ENCODE assay signal across 11 cellular contexts in the genomic region with DNA sequence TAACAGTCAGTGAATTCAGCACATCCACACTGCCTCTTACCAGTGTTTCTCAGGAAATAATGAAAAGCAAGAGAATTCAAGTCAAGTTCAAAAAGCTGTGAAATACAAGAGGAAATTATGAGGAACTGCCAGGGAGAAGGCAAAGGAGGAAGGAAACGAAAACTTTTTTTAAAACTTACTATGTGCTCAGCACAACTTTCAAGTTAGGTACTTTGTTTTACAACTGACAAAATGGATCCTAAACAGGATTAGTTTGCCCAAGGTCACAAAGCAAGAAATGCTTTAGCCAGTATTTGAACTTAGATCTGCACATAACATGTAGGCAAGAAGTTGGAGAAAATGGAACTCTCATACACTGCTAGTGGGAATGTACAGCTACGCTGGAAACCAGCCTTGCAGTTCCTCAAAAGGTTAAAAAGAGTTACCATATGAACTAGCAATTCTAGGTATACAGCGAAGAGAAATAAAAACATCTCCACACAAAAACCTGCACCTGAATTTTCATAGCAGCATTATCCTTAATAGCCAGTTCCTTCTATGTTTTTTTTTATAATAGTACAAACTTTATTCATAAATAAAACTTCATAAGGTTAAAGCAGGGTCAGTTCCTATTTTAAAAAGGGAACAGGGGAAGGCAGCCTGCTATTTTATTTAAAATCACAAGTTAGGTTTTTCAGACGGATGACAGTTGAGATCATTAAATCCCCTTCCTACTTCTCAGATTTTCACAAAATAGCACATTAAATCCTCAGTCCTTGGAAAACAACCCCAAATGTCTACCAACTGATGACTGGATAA. TPM values are rescaled to one million over a fixed set of nuclear protein-coding genes. Genes with fewer than 3 reads are reported as not detected.
DNase-seq lines count a peak whose midpoint lies in the region; ATAC-seq and TF ChIP-seq lines count a peak whose summit lies in the region.
"Had no signal": no experiment of that assay in that cellular context is flagged by ENCODE, and none has a peak within 500 bp of the region (broad histone marks: within the 10 kb centered on the region; RNA-seq: fewer than 3 reads in every experiment).

No MANE protein-coding gene starts in this region.

- CTCF ChIA-PET in activated CD8-positive, alpha-beta memory T cell treated with anti-CD3 and anti-CD28 coated beads, Interleukin-2, amount 10 ng/mL, durations not matched to agents 7 days and 5 days (lab: Charles Lee) = interaction anchor here (0.6 to 1.5 kb wide), 4 partner anchors 14 to 101 kb away, joined by 3 to 4 read pairs (median 4); no protein-coding TSS in a partner anchor
- CTCF ChIA-PET in MCF 10A (lab: Yijun Ruan, JAX) = interaction anchor here (0.7 to 1.7 kb wide), 3 partner anchors 18 to 80 kb away, joined by 3 to 6 read pairs (median 3); no protein-coding TSS in a partner anchor

- peaks cover 58% of the 10 kb centered on the region for H3K36me3 Mint-ChIP-seq in activated CD8-positive, alpha-beta memory T cell treated with anti-CD3 and anti-CD28 coated beads, Interleukin-2, amount 10 ng/mL, durations not matched to agents 7 days and 5 days
- peaks cover 84% of the 10 kb centered on the region for H3K36me3 Mint-ChIP-seq in MCF 10A (ENCODE audit: insufficient read depth, unreplicated experiment)

- H3K36me3 ChIP-seq in smooth muscle cell (ENCODE audit: low read depth) = peaks cover 7% of the 10 kb centered on the region

- H3K79me2 ChIP-seq in smooth muscle cell (ENCODE audit: low read depth) = peaks cover 100% of the 10 kb centered on the region

- H2AFZ ChIP-seq in smooth muscle cell (ENCODE audit: low read depth) = no peak overlapping the region

- BruUV-seq in MCF 10A (replicated peaks; lab: Mats Ljungman, UMichigan) = no TSS peak

- H3K27me3 Mint-ChIP-seq in activated CD8-positive, alpha-beta memory T cell treated with anti-CD3 and anti-CD28 coated beads, Interleukin-2, amount 10 ng/mL, durations not matched to agents 7 days and 5 days = no peaks in the 10 kb centered on the region
- H3K27me3 Mint-ChIP-seq in MCF 10A (ENCODE audit: insufficient read depth, unreplicated experiment) = no peaks in the 10 kb centered on the region

- 94% methylated on average over 4 of the region's 4 CpGs for WGBS in smooth muscle cell (ENCODE audit: low lambda C conversion rate)

- H3K9me3 Mint-ChIP-seq in activated CD8-positive, alpha-beta memory T cell treated with anti-CD3 and anti-CD28 coated beads, Interleukin-2, amount 10 ng/mL, durations not matched to agents 7 days and 5 days (ENCODE audit: low read depth) = no peaks in the 10 kb centered on the region
- H3K9me3 Mint-ChIP-seq in MCF 10A (ENCODE audit: unreplicated experiment) = no peaks in the 10 kb centered on the region

- no peaks in the 10 kb centered on the region for H3K27me3 ChIP-seq in smooth muscle cell (ENCODE audit: low read depth)
- H3K27me3 ChIP-seq: vagina had no signal

- intact Hi-C loops in MCF 10A (cut with micrococcal nuclease) = no loop called here

- DNase-seq in activated CD8-positive, alpha-beta memory T cell treated with anti-CD3 and anti-CD28 coated beads, Interleukin-2, amount 10 ng/mL, durations not matched to agents 7 days and 5 days = no peak
- no peak for DNase-seq in activated CD8-positive, alpha-beta memory T cell treated with anti-CD3 and anti-CD28 coated beads, Interleukin-2, amount 50 U/mL, for 4 hours
- peak; percentile 1 for DNase-seq in SIG-M5 (lab: John Stamatoyannopoulos, UW)
- peak; percentile 13 for DNase-seq in dermis blood vessel endothelial cell
- DNase-seq in smooth muscle cell (lab: John Stamatoyannopoulos, UW; ENCODE audit: unreplicated experiment) = no peak
- no peak for DNase-seq in GM19240 (ENCODE audit: insufficient read length, low spot score)
- DNase-seq in GM20000 (ENCODE audit: low spot score) = no peak
- DNase-seq in MCF 10A (ENCODE audit: unreplicated experiment) = no peak
- DNase-seq: NCI-H526; stimulated activated CD4-positive, alpha-beta T cell treated with anti-CD3 and anti-CD28 coated beads, Interleukin-4, amount 100 ng/mL, for 1 hour had no signal

- H3K4me3 ChIP-seq in smooth muscle cell = no peak overlapping the region
- H3K4me3 ChIP-seq: vagina had no signal

- peaks cover 13% of the 10 kb centered on the region for H3F3A ChIP-seq in smooth muscle cell (ENCODE audit: low read depth)

- H3K4me2 ChIP-seq in smooth muscle cell = no peak overlapping the region

- no peak overlapping the region for H3K9ac ChIP-seq in smooth muscle cell (ENCODE audit: low read depth)

- no peaks in the 10 kb centered on the region for H3K9me3 ChIP-seq in smooth muscle cell (replicated peaks; ENCODE audit: low read depth)
- H3K9me3 ChIP-seq: vagina had no signal

- no peak for ATAC-seq in activated CD8-positive, alpha-beta memory T cell treated with anti-CD3 and anti-CD28 coated beads, Interleukin-2, amount 10 ng/mL, durations not matched to agents 7 days and 5 days

- H3K27ac ChIP-seq in smooth muscle cell (ENCODE audit: low read depth) = peak overlapping the region; percentile 2
- H3K27ac ChIP-seq: vagina had no signal

- TF ChIP-seq CTCF in smooth muscle cell (IDR thresholded peaks at IDR 0.05; ENCODE audit: borderline replicate concordance, insufficient read depth, poor library complexity, severe bottlenecking) = no peak
- no peak for TF ChIP-seq CTCF in GM20000 (IDR thresholded peaks at IDR 0.05; ENCODE audit: extremely low read depth, missing control alignments)
- TF ChIP-seq CTCF in MCF 10A (IDR thresholded peaks at IDR 0.05; ENCODE audit: unreplicated experiment) = no peak

- H4K20me1 ChIP-seq in smooth muscle cell (ENCODE audit: low read depth) = peaks cover 100% of the 10 kb centered on the region

- peak overlapping the region; percentile 58 for H3K27ac Mint-ChIP-seq in activated CD8-positive, alpha-beta memory T cell treated with anti-CD3 and anti-CD28 coated beads, Interleukin-2, amount 10 ng/mL, durations not matched to agents 7 days and 5 days
- H3K27ac Mint-ChIP-seq in MCF 10A (ENCODE audit: low read depth, unreplicated experiment) = no peak overlapping the region

- H3K4me1 ChIP-seq in smooth muscle cell (ENCODE audit: low read depth) = peaks cover 10% of the 10 kb centered on the region

- POLR2A ChIA-PET in MCF 10A (lab: Yijun Ruan, JAX) = interaction anchor here (0.7 to 3.8 kb wide), 3 partner anchors 18 to 81 kb away, joined by 3 to 15 read pairs (median 4); a partner anchor contains a TSS

- peaks cover 58% of the 10 kb centered on the region for H3K4me1 Mint-ChIP-seq in activated CD8-positive, alpha-beta memory T cell treated with anti-CD3 and anti-CD28 coated beads, Interleukin-2, amount 10 ng/mL, durations not matched to agents 7 days and 5 days
- H3K4me1 Mint-ChIP-seq in MCF 10A (ENCODE audit: insufficient read depth, unreplicated experiment) = peaks cover 24% of the 10 kb centered on the region

- no peak overlapping the region for H3K4me3 Mint-ChIP-seq in activated CD8-positive, alpha-beta memory T cell treated with anti-CD3 and anti-CD28 coated beads, Interleukin-2, amount 10 ng/mL, durations not matched to agents 7 days and 5 days
- H3K4me3 Mint-ChIP-seq in MCF 10A (ENCODE audit: unreplicated experiment) = no peak overlapping the region

RNA-seq across cellular contexts. Expression of a gene that starts 19.3 kb away (rescaled TPM):
- total RNA-seq in activated CD8-positive, alpha-beta memory T cell treated with anti-CD3 and anti-CD28 coated beads, Interleukin-2, amount 10 ng/mL, durations not matched to agents 7 days and 5 days = 100 to 1,000 TPM; 127 to 153 TPM
- total RNA-seq in dermis blood vessel endothelial cell (131 and 184 TPM in 2 replicates), smooth muscle cell (187 and 190 TPM in 2 replicates), MCF 10A (2022) (111 and 143 TPM in 2 replicates)
- 15.3 and 17.9 TPM in 2 replicates for polyA plus RNA-seq in smooth muscle cell

Comparison
In these comparisons a context has a peak if more than half of its experiments do, and no peak if none do; other contexts are left out.
1. DNase-seq: peak in SIG-M5 (single experiment) and dermis blood vessel endothelial cell (single experiment); none in activated CD8-positive, alpha-beta memory T cell treated with anti-CD3 and anti-CD28 coated beads, Interleukin-2, amount 10 ng/mL, durations not matched to agents 7 days and 5 days (single experiment), activated CD8-positive, alpha-beta memory T cell treated with anti-CD3 and anti-CD28 coated beads, Interleukin-2, amount 50 U/mL, for 4 hours (single experiment), smooth muscle cell (single experiment), GM19240 (single experiment), GM20000 (single experiment) and MCF 10A (single experiment).